In genomic region chr1:231183875-231184590, GRCh38 we compare ENCODE assay signal across 1 cellular context.
TF ChIP-seq lines count a peak whose summit lies in the region.

No MANE protein-coding gene starts in this region.

TF ChIP-seq in WTC11, 78 proteins besides CTCF, POLR2A, EP300 and RAD21:
- TF ChIP-seq ATF1 (CRISPR knock-in tag; IDR thresholded peaks at IDR 0.05) (no peak), PRRX2 (CRISPR knock-in tag; IDR thresholded peaks at IDR 0.05) (no peak), GABPB1 (CRISPR knock-in tag; IDR thresholded peaks at IDR 0.05) (no peak), CREB1 (CRISPR knock-in tag; IDR thresholded peaks at IDR 0.05) (no peak), JAZF1 (CRISPR knock-in tag; IDR thresholded peaks at IDR 0.05) (no peak), SOX15 (CRISPR knock-in tag; IDR thresholded peaks at IDR 0.05) (no peak), TP53 (CRISPR knock-in tag; IDR thresholded peaks at IDR 0.05) (no peak)
- TF ChIP-seq, protein P1, sequence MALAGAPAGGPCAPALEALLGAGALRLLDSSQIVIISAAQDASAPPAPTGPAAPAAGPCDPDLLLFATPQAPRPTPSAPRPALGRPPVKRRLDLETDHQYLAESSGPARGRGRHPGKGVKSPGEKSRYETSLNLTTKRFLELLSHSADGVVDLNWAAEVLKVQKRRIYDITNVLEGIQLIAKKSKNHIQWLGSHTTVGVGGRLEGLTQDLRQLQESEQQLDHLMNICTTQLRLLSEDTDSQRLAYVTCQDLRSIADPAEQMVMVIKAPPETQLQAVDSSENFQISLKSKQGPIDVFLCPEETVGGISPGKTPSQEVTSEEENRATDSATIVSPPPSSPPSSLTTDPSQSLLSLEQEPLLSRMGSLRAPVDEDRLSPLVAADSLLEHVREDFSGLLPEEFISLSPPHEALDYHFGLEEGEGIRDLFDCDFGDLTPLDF (CRISPR knock-in tag; IDR thresholded peaks at IDR 0.05): no peak
- TF ChIP-seq, protein P2, sequence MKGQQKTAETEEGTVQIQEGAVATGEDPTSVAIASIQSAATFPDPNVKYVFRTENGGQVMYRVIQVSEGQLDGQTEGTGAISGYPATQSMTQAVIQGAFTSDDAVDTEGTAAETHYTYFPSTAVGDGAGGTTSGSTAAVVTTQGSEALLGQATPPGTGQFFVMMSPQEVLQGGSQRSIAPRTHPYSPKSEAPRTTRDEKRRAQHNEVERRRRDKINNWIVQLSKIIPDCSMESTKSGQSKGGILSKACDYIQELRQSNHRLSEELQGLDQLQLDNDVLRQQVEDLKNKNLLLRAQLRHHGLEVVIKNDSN (CRISPR knock-in tag; IDR thresholded peaks at IDR 0.05): no peak
- TF ChIP-seq, protein P3, sequence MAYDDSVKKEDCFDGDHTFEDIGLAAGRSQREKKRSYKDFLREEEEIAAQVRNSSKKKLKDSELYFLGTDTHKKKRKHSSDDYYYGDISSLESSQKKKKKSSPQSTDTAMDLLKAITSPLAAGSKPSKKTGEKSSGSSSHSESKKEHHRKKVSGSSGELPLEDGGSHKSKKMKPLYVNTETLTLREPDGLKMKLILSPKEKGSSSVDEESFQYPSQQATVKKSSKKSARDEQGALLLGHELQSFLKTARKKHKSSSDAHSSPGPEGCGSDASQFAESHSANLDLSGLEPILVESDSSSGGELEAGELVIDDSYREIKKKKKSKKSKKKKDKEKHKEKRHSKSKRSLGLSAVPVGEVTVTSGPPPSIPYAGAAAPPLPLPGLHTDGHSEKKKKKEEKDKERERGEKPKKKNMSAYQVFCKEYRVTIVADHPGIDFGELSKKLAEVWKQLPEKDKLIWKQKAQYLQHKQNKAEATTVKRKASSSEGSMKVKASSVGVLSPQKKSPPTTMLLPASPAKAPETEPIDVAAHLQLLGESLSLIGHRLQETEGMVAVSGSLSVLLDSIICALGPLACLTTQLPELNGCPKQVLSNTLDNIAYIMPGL (CRISPR knock-in tag; IDR thresholded peaks at IDR 0.05): no peak
